10 cellular contexts compared by ENCODE assay signal in the genomic region with DNA sequence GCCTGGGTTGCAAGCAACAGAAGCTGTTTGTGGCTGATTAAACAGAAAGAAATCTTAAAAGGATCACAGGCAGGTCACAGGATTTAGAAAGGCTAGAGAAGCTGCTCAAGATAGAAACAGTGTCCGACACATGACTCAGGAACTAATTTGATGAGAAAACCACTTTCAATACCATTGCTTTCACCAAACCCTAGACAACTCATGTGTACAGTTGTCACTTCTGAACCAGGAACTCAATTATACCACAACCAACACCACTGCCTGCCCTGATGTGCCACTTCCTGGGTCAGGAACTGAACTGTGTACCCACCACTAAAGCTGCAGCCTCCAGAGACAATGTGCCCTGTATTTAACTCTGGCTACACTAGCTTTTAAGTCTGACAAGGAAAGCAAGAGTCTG. TPM values are rescaled to one million over a fixed set of nuclear protein-coding genes. Genes with fewer than 3 reads are reported as not detected.
A peak's percentile ranks its signal among the peaks of the same experiment; 100 is the strongest.
DNase-seq lines count a peak whose midpoint lies in the region; ATAC-seq, FAIRE-seq and TF ChIP-seq lines count a peak whose summit lies in the region.
"Had no signal": no experiment of that assay in that cellular context is flagged by ENCODE, and none has a peak within 500 bp of the region (broad histone marks: within the 10 kb centered on the region; RNA-seq: fewer than 3 reads in every experiment).

No MANE protein-coding gene starts in this region.

- H2AK5ac ChIP-seq in IMR-90 (ENCODE audit: low read depth, low read length) (peak overlapping the region; percentile 32; the same call in 1 of the 2 replicates), neuronal stem cell (ENCODE audit: low read depth, low read length) (no peak overlapping the region)

- H3K18ac ChIP-seq in IMR-90 (ENCODE audit: low read depth, low read length) = no peak overlapping the region
- H3K18ac ChIP-seq in neuronal stem cell (ENCODE audit: low read length) = no peak overlapping the region

- CTCF ChIA-PET in IMR-90 (lab: Yijun Ruan, JAX) (no interaction called here), K562 (lab: Yijun Ruan, JAX; ENCODE audit: low intra/inter-chr PET ratio) (no interaction called here), SK-N-SH (lab: Yijun Ruan, JAX) (interaction anchor here (1.1 to 1.2 kb wide), 2 partner anchors 79 to 352 kb away, joined by 3 to 4 read pairs; no protein-coding TSS in a partner anchor)

- in situ Hi-C loops in IMR-90 (cut with MboI; ENCODE audit: low sequenced_read_pairs) (no loop called here), K562 (cut with MboI) (no loop called here)

- TF ChIP-seq RAD21 in IMR-90 (IDR thresholded peaks at IDR 0.05; ENCODE audit: low read length) (no peak), K562 (CRISPR knock-in tag; conservative IDR thresholded peaks at IDR 0.05 in 1 of 2, IDR thresholded peaks at IDR 0.05 in 1 of 2) (no peak), SK-N-SH (IDR thresholded peaks at IDR 0.05; ENCODE audit: low read length) (no peak)

- H3K4me3 ChIP-seq in IMR-90 (ENCODE audit: insufficient read depth, low read depth, low read length) (no peak overlapping the region), K562 (no peak overlapping the region), SK-N-SH (ENCODE audit: low read depth in 2 of 2, low read length in 1 of 2) (no peak overlapping the region), neuronal stem cell (ENCODE audit: low read length in 2 of 2) (no peak overlapping the region)

- TF ChIP-seq EP300 in K562 (IDR thresholded peaks at IDR 0.05; ENCODE audit: low read length) = no peak
- no peak for TF ChIP-seq EP300 in SK-N-SH (IDR thresholded peaks at IDR 0.05; ENCODE audit: borderline replicate concordance in 1 of 2, low read depth in 1 of 2, low read length in 1 of 2)

- H3K79me1 ChIP-seq in IMR-90 (ENCODE audit: low read depth in 1 of 2, low read length in 2 of 2) = no peaks in the 10 kb centered on the region
- no peaks in the 10 kb centered on the region for H3K79me1 ChIP-seq in neuronal stem cell (ENCODE audit: low read depth, low read length)

- H2BK120ac ChIP-seq in IMR-90 (ENCODE audit: low read depth, low read length) (no peak overlapping the region), neuronal stem cell (ENCODE audit: low read depth, low read length) (no peak overlapping the region)

- peak; percentile 78 for ATAC-seq in GM21381 (IDR thresholded peaks at IDR 0.05; ENCODE audit: unreplicated experiment)
- no peak for ATAC-seq in IMR-90 (ENCODE audit: low read depth)
- no peak for ATAC-seq in K562

- H2AFZ ChIP-seq in IMR-90 (replicated peaks; ENCODE audit: low read length, poor library complexity) (no peak overlapping the region), K562 (ENCODE audit: low read depth, low read length) (0 out of 2 replicates have a peak overlapping the region, but pooled peaks have one; percentile 48), SK-N-SH (ENCODE audit: low read depth) (no peak overlapping the region), neuronal stem cell (ENCODE audit: low read length) (no peak overlapping the region)

- H3K9me3 ChIP-seq in IMR-90 (ENCODE audit: control insufficient read depth, insufficient read depth, low read length) (no peaks in the 10 kb centered on the region), K562 (replicated peaks; ENCODE audit: control insufficient read depth, insufficient read depth, low read depth, low read length) (no peaks in the 10 kb centered on the region; the same call in 1 of the 2 replicates), SK-N-SH (no peaks in the 10 kb centered on the region), neuronal stem cell (replicated peaks in 1 of 2; ENCODE audit: control insufficient read depth in 2 of 2, insufficient read depth in 1 of 2, low read depth in 1 of 2, low read length in 2 of 2) (no peaks in the 10 kb centered on the region)

- TF ChIP-seq CTCF in GM10266 (IDR thresholded peaks at IDR 0.05; ENCODE audit: control insufficient read depth, insufficient read depth, low read depth, missing control alignments) = no peak
- no peak for TF ChIP-seq CTCF in IMR-90 (conservative IDR thresholded peaks at IDR 0.05; ENCODE audit: low read depth, low read length)
- TF ChIP-seq CTCF in K562 (IDR thresholded peaks at IDR 0.05 in 2 of 3, conservative IDR thresholded peaks at IDR 0.05 in 1 of 3; ENCODE audit: insufficient read depth in 2 of 3, low read depth in 1 of 3, low read length in 3 of 3) = no peak
- no peak for TF ChIP-seq CTCF in SK-N-SH (IDR thresholded peaks at IDR 0.05)

- no peak overlapping the region for H3K56ac ChIP-seq in IMR-90 (ENCODE audit: extremely low read depth, insufficient read depth, low read length)

- no peak overlapping the region for H2BK15ac ChIP-seq in IMR-90 (ENCODE audit: low read depth, low read length)
- H2BK15ac ChIP-seq in neuronal stem cell (ENCODE audit: low read length) = no peak overlapping the region

- 100% methylated on average over 1 of the region's 1 CpG; no CpG with 5 or more reads in 1 of the 2 experiments for WGBS in IMR-90 (ENCODE audit: extremely low coverage in 2 of 2, insufficient read length in 1 of 2), 2 experiments
- 79% methylated on average over 1 of the region's 1 CpG for WGBS in K562 (ENCODE audit: insufficient coverage, low coverage, missing lambda C conversion rate)
- 100% methylated on average over 1 of the region's 1 CpG for WGBS in SK-N-SH (ENCODE audit: low lambda C conversion rate)
- no CpG with 5 or more reads among the region's 1 CpG for WGBS in neuronal stem cell (ENCODE audit: extremely low coverage in 2 of 2, insufficient read length in 2 of 2, insufficient replicate concordance in 1 of 2), 2 donors

- H3K9me1 ChIP-seq in IMR-90 (ENCODE audit: insufficient read depth, low read length) (no peaks in the 10 kb centered on the region), K562 (ENCODE audit: control insufficient read depth, insufficient read depth, low read length) (no peaks in the 10 kb centered on the region)

- H3K27ac ChIP-seq in IMR-90 (ENCODE audit: insufficient read depth, low read length) (no peak overlapping the region), K562 (ENCODE audit: extremely low read depth, low read depth, low read length) (no peak overlapping the region), SK-N-SH (ENCODE audit: low read depth in 2 of 2, low read length in 1 of 2) (no peak overlapping the region), neuronal stem cell (replicated peaks; ENCODE audit: low read length) (no peak overlapping the region)

- no peak overlapping the region for H3K23ac ChIP-seq in IMR-90 (ENCODE audit: low read depth, low read length)
- no peak overlapping the region for H3K23ac ChIP-seq in neuronal stem cell (ENCODE audit: low read depth, low read length, poor library complexity)

- H3K4ac ChIP-seq in IMR-90 (ENCODE audit: low read depth, low read length) (no peak overlapping the region), neuronal stem cell (ENCODE audit: low read length) (no peak overlapping the region)

- peaks cover 6% of the 10 kb centered on the region for H3K4me1 ChIP-seq in IMR-90 (ENCODE audit: control insufficient read depth, insufficient read depth, low read length)
- H3K4me1 ChIP-seq in K562 (replicated peaks in 1 of 2; ENCODE audit: control insufficient read depth in 2 of 2, insufficient read depth in 2 of 2, low read length in 2 of 2) = peaks cover 0 to 8% of the 10 kb centered on the region in 2 experiments; a peak in 3 of 5 replicates
- peaks cover 6 to 12% of the 10 kb centered on the region in 2 experiments; a peak in 3 of 4 replicates for H3K4me1 ChIP-seq in SK-N-SH (ENCODE audit: control insufficient read depth in 1 of 2, insufficient read depth in 2 of 2, low read depth in 1 of 2, low read length in 1 of 2)
- H3K4me1 ChIP-seq in neuronal stem cell (ENCODE audit: control insufficient read depth in 2 of 2, insufficient read depth in 1 of 2, low read depth in 1 of 2, low read length in 2 of 2) = no peaks in the 10 kb centered on the region

- POLR2A ChIA-PET in IMR-90 (lab: Charles Lee; ENCODE audit: unreplicated experiment) (no interaction called here), K562 (lab: Yijun Ruan, JAX) (interaction anchor here (0.9 kb wide), 1 partner anchor 24 kb away, joined by 3 read pairs; no protein-coding TSS in a partner anchor), SK-N-SH (lab: Yijun Ruan, JAX) (no interaction called here)

- dilution Hi-C loops in IMR-90 (cut with HindIII; ENCODE audit: low sequenced_read_pairs, unreplicated experiment) = no loop called here

- no peak overlapping the region for H4K5ac ChIP-seq in IMR-90 (ENCODE audit: low read depth, low read length)

- H4K91ac ChIP-seq in IMR-90 (ENCODE audit: insufficient read depth, low read depth, low read length) (no peak overlapping the region), neuronal stem cell (ENCODE audit: low read depth, low read length, poor library complexity) (no peak overlapping the region)

- H4K20me1 ChIP-seq in IMR-90 (ENCODE audit: insufficient read depth, low read length) = no peaks in the 10 kb centered on the region
- no peaks in the 10 kb centered on the region for H4K20me1 ChIP-seq in K562 (replicated peaks; ENCODE audit: control insufficient read depth, insufficient read depth, low read length)
- no peaks in the 10 kb centered on the region for H4K20me1 ChIP-seq in SK-N-SH (ENCODE audit: insufficient read depth)

- no peak overlapping the region for H2AK9ac ChIP-seq in IMR-90 (replicated peaks; ENCODE audit: low read depth, low read length, poor library complexity)

- no peaks in the 10 kb centered on the region for H3K9me2 ChIP-seq in SK-N-SH

- H3K27me3 ChIP-seq in IMR-90 (ENCODE audit: control insufficient read depth, insufficient read depth, low read length) (no peaks in the 10 kb centered on the region), K562 (ENCODE audit: control insufficient read depth in 2 of 2, insufficient read depth in 2 of 2, low read length in 2 of 2) (no peaks in the 10 kb centered on the region), SK-N-SH (ENCODE audit: insufficient read depth) (no peaks in the 10 kb centered on the region), neuronal stem cell (ENCODE audit: control insufficient read depth in 3 of 3, insufficient read depth in 3 of 3, low read depth in 1 of 3, low read length in 3 of 3) (no peaks in the 10 kb centered on the region)

- H2BK12ac ChIP-seq in neuronal stem cell (ENCODE audit: low read length) = no peak overlapping the region

- H3K36me3 ChIP-seq in IMR-90 (ENCODE audit: control insufficient read depth, insufficient read depth, low read length) (no peaks in the 10 kb centered on the region), K562 (ENCODE audit: control insufficient read depth, insufficient read depth, low read length) (peaks cover 4% of the 10 kb centered on the region; the same call in 2 of the 3 replicates), SK-N-SH (replicated peaks in 1 of 2; ENCODE audit: control insufficient read depth in 1 of 2, insufficient read depth in 2 of 2, low read length in 1 of 2) (peaks cover 0 to 6% of the 10 kb centered on the region in 2 experiments), neuronal stem cell (replicated peaks in 1 of 2; ENCODE audit: control insufficient read depth in 2 of 2, insufficient read depth in 2 of 2, low read length in 2 of 2) (peaks cover 0 to 3% of the 10 kb centered on the region in 2 donors)

- FAIRE-seq in K562 (lab: Jason Lieb, UNC) = no peak
- FAIRE-seq: islet of Langerhans had no signal

- H3K79me2 ChIP-seq in K562 (ENCODE audit: control insufficient read depth, insufficient read depth, low read length) (no peaks in the 10 kb centered on the region), SK-N-SH (ENCODE audit: insufficient read depth) (no peaks in the 10 kb centered on the region)

- BruUV-seq in IMR-90 (replicated peaks; lab: Mats Ljungman, UMichigan) (no TSS peak), K562 (replicated peaks; lab: Mats Ljungman, UMichigan) (no TSS peak)

- no peaks in the 10 kb centered on the region for H3F3A ChIP-seq in SK-N-SH (replicated peaks; ENCODE audit: insufficient read depth)

- no peak overlapping the region for H2BK20ac ChIP-seq in IMR-90 (ENCODE audit: low read depth, low read length)

- no peak overlapping the region for H3K9ac ChIP-seq in IMR-90 (ENCODE audit: low read depth, low read length)
- H3K9ac ChIP-seq in K562 (ENCODE audit: insufficient read depth in 1 of 2, low read depth in 2 of 2, low read length in 2 of 2) = no peak overlapping the region
- no peak overlapping the region for H3K9ac ChIP-seq in SK-N-SH
- H3K9ac ChIP-seq in neuronal stem cell (ENCODE audit: low read depth, low read length, poor library complexity) = no peak overlapping the region

- H3K14ac ChIP-seq in IMR-90 (replicated peaks; ENCODE audit: low read depth, low read length) (no peak overlapping the region), neuronal stem cell (ENCODE audit: low read length) (no peak overlapping the region)

- TF ChIP-seq POLR2A in IMR-90 (IDR thresholded peaks at IDR 0.05; ENCODE audit: low read depth, low read length) = no peak
- TF ChIP-seq POLR2A in K562 (conservative IDR thresholded peaks at IDR 0.05) = no peak

- intact Hi-C loops in IMR-90 (cut with micrococcal nuclease) = no loop called here
- intact Hi-C loops in K562 (cut with micrococcal nuclease) = no loop called here

- H2BK5ac ChIP-seq in IMR-90 (ENCODE audit: low read depth, low read length, poor library complexity, severe bottlenecking) (no peak overlapping the region), neuronal stem cell (ENCODE audit: low read length) (no peak overlapping the region)

- no peak overlapping the region for H3K4me2 ChIP-seq in IMR-90 (ENCODE audit: low read depth, low read length)
- no peak overlapping the region for H3K4me2 ChIP-seq in K562 (ENCODE audit: insufficient read depth, low read length)
- no peak overlapping the region for H3K4me2 ChIP-seq in SK-N-SH
- no peak overlapping the region for H3K4me2 ChIP-seq in neuronal stem cell (ENCODE audit: insufficient read depth, low read length, poor library complexity, severe bottlenecking)

- peak; percentile 54 for DNase-seq in GM10266 (ENCODE audit: extremely low spot score)
- DNase-seq in IMR-90 = no peak
- no peak for DNase-seq in K562 (ENCODE audit: extremely low read depth in 1 of 4, low spot score in 3 of 4)
- DNase-seq in SK-N-SH = no peak
- no peak for DNase-seq in neuronal stem cell (ENCODE audit: low spot score)
- DNase-seq in NCI-H1436 treated with DMSO at 0.1 percent for 48 hours (lab: John Stamatoyannopoulos, UW) = no peak
- DNase-seq in DMS153 (lab: John Stamatoyannopoulos, UW) = no peak

- no peak overlapping the region for H4K8ac ChIP-seq in IMR-90 (ENCODE audit: low read depth in 2 of 2, low read length in 2 of 2)
- no peak overlapping the region for H4K8ac ChIP-seq in neuronal stem cell (ENCODE audit: low read depth, low read length)

RNA-seq across cellular contexts. Expression of a gene that starts 6.9 kb away (rescaled TPM):
- total RNA-seq in IMR-90 (2012; rRNA removed) = 50.7 and 70.3 TPM in 2 replicates
- polyA plus RNA-seq in IMR-90 (2012; rRNA removed) = 41.4 and 46.3 TPM in 2 replicates
- polyA plus RNA-seq in IMR-90 (2012; cell fraction: cytosol; rRNA removed) = 19.0 and 20.9 TPM in 2 replicates
- polyA plus RNA-seq in IMR-90 (2012; cell fraction: nucleus; rRNA removed; ENCODE audit: low replicate concordance) = 37.4 and 90.3 TPM in 2 replicates
- 30.6 and 63.3 TPM in 2 replicates for total RNA-seq in K562 (2011; cell fraction: chromatin; rRNA removed; ENCODE audit: low replicate concordance)
- total RNA-seq in K562 (2011; cell fraction: nucleolus; rRNA removed) = 18.5 and 24.9 TPM in 2 replicates
- total RNA-seq in K562 (2011; cell fraction: nucleoplasm; rRNA removed) = 38.8 and 65.0 TPM in 2 replicates
- total RNA-seq in K562 (2014; rRNA removed) = 11.0 and 14.2 TPM in 2 replicates
- total RNA-seq in K562 (2014; rRNA removed; fragmentation: Illumina TruSeq; extraction: Trizol) = 19.7 and 23.0 TPM in 2 replicates
- total RNA-seq in K562 (2015; rRNA removed; fragmentation: Illumina TruSeq; extraction: Trizol) = 20.5 TPM in 2 replicates
- total RNA-seq in K562 (2021) = 17.9 and 20.1 TPM in 2 replicates
- 20.8 and 22.9 TPM in 2 replicates for polyA plus RNA-seq in K562 (2011; rRNA removed)
- 9.4 and 13.8 TPM in 2 replicates for polyA plus RNA-seq in K562 (2011; cell fraction: cytosol; rRNA removed)
- polyA plus RNA-seq in K562 (2011; cell fraction: nucleus; rRNA removed) = 46.6 and 53.0 TPM in 2 replicates
- 20.0 and 35.0 TPM in 2 replicates for polyA plus RNA-seq in K562 (2012)
- 25.6 and 26.5 TPM in 2 replicates for polyA plus RNA-seq in K562 (2014; fragmentation: Illumina TruSeq; extraction: Trizol)
- 1 to 10 TPM; 7.6 to 8.2 TPM for polyA plus RNA-seq in K562 (2014; fragmentation: Nextera tagmentation; extraction: Ambion mirVana)
- polyA plus RNA-seq in K562 (2014; rRNA removed) = 15.8 and 17.9 TPM in 2 replicates
- 16.6 and 19.7 TPM in 2 replicates for polyA minus RNA-seq in K562 (2011; rRNA and poly(A)+ RNA removed)
- 4.3 and 8.2 TPM in 2 replicates for polyA minus RNA-seq in K562 (2011; cell fraction: cytosol; rRNA and poly(A)+ RNA removed)
- polyA minus RNA-seq in K562 (2011; cell fraction: nucleus; rRNA and poly(A)+ RNA removed) = 14.7 and 19.4 TPM in 2 replicates
- polyA plus RNA-seq in SK-N-SH (2012; rRNA removed) = 33.6 and 41.2 TPM in 2 replicates
- 52.0 and 64.7 TPM in 2 replicates for polyA plus RNA-seq in SK-N-SH (2012; cell fraction: cytosol; rRNA removed)
- polyA plus RNA-seq in SK-N-SH (2012; cell fraction: nucleus; rRNA removed) = 36.9 and 64.0 TPM in 2 replicates
- 38.2 TPM for polyA plus RNA-seq in neuronal stem cell (2013, experiment 1 of 2)
- polyA plus RNA-seq in neuronal stem cell (2013, experiment 2 of 2) = 38.1 TPM

RNA-seq across cellular contexts. Expression of a gene that starts 7.0 kb away (rescaled TPM):
- total RNA-seq in IMR-90 (2012; rRNA removed) (4.4 and 4.8 TPM in 2 replicates), K562 (2014; rRNA removed) (8.4 and 9.2 TPM in 2 replicates), K562 (2014; rRNA removed; fragmentation: Illumina TruSeq; extraction: Trizol) (10.2 and 10.3 TPM in 2 replicates), K562 (2015; rRNA removed; fragmentation: Illumina TruSeq; extraction: Trizol) (8.8 and 10.0 TPM in 2 replicates), K562 (2021) (9.7 and 11.5 TPM in 2 replicates)
- polyA plus RNA-seq in IMR-90 (2012; rRNA removed) (4.0 and 5.3 TPM in 2 replicates), K562 (2011; rRNA removed) (8.5 and 11.3 TPM in 2 replicates), K562 (2014; fragmentation: Illumina TruSeq; extraction: Trizol) (8.2 and 11.9 TPM in 2 replicates), K562 (2014; fragmentation: Nextera tagmentation; extraction: Ambion mirVana) (1 to 10 TPM; 3.8 to 4.1 TPM), K562 (2014; rRNA removed) (5.4 and 7.7 TPM in 2 replicates), SK-N-SH (2012; rRNA removed) (9.3 and 9.5 TPM in 2 replicates)
- 2.1 and 2.3 TPM in 2 replicates for polyA plus RNA-seq in IMR-90 (2012; cell fraction: cytosol; rRNA removed)
- polyA plus RNA-seq in IMR-90 (2012; cell fraction: nucleus; rRNA removed; ENCODE audit: low replicate concordance) = 1.1 and 2.4 TPM in 2 replicates
- 9.3 and 14.4 TPM in 2 replicates for total RNA-seq in K562 (2011; cell fraction: chromatin; rRNA removed; ENCODE audit: low replicate concordance)
- 6.8 and 8.8 TPM in 2 replicates for total RNA-seq in K562 (2011; cell fraction: nucleolus; rRNA removed)
- 9.9 and 10.0 TPM in 2 replicates for total RNA-seq in K562 (2011; cell fraction: nucleoplasm; rRNA removed)
- 6.7 and 7.3 TPM in 2 replicates for polyA plus RNA-seq in K562 (2011; cell fraction: cytosol; rRNA removed)
- polyA plus RNA-seq in K562 (2011; cell fraction: nucleus; rRNA removed) = 6.3 and 8.2 TPM in 2 replicates
- polyA plus RNA-seq in K562 (2012) = 7.8 and 14.8 TPM in 2 replicates
- polyA minus RNA-seq in K562 (2011; rRNA and poly(A)+ RNA removed) = 10.0 and 11.0 TPM in 2 replicates
- polyA minus RNA-seq in K562 (2011; cell fraction: cytosol; rRNA and poly(A)+ RNA removed) = 4.1 and 6.8 TPM in 2 replicates
- 4.7 and 7.4 TPM in 2 replicates for polyA minus RNA-seq in K562 (2011; cell fraction: nucleus; rRNA and poly(A)+ RNA removed)
- polyA plus RNA-seq in SK-N-SH (2012; cell fraction: cytosol; rRNA removed) = 6.3 and 9.7 TPM in 2 replicates
- 7.2 and 8.1 TPM in 2 replicates for polyA plus RNA-seq in SK-N-SH (2012; cell fraction: nucleus; rRNA removed)
- 4.6 TPM for polyA plus RNA-seq in neuronal stem cell (2013, experiment 1 of 2)
- 4.1 TPM for polyA plus RNA-seq in neuronal stem cell (2013, experiment 2 of 2)

RNA-seq across cellular contexts. Expression of a gene that starts 56.0 kb away (rescaled TPM):
- total RNA-seq in IMR-90 (2012; rRNA removed) = not detected in 2 replicates
- polyA plus RNA-seq in IMR-90 (2012; rRNA removed) = not detected in 2 replicates
- polyA plus RNA-seq in IMR-90 (2012; cell fraction: cytosol; rRNA removed) = not detected in 2 replicates
- polyA plus RNA-seq in IMR-90 (2012; cell fraction: nucleus; rRNA removed; ENCODE audit: low replicate concordance) = not detected in 2 replicates
- 3.0 TPM in 1 of 2 replicates, not detected in the other for total RNA-seq in K562 (2011; cell fraction: chromatin; rRNA removed; ENCODE audit: low replicate concordance)
- total RNA-seq in K562 (2011; cell fraction: nucleolus; rRNA removed) = 0.92 and 2.0 TPM in 2 replicates
- 1.5 TPM in 1 of 2 replicates, not detected in the other for total RNA-seq in K562 (2011; cell fraction: nucleoplasm; rRNA removed)
- total RNA-seq in K562 (2014; rRNA removed) = 3.0 and 3.7 TPM in 2 replicates
- total RNA-seq in K562 (2014; rRNA removed; fragmentation: Illumina TruSeq; extraction: Trizol) = 0.51 and 1.4 TPM in 2 replicates
- 1.2 and 1.3 TPM in 2 replicates for total RNA-seq in K562 (2015; rRNA removed; fragmentation: Illumina TruSeq; extraction: Trizol)
- total RNA-seq in K562 (2021) = 4.7 and 4.9 TPM in 2 replicates
- polyA plus RNA-seq in K562 (2011; rRNA removed) = 0.18 and 3.2 TPM in 2 replicates
- polyA plus RNA-seq in K562 (2011; cell fraction: cytosol; rRNA removed) = 0.27 and 4.6 TPM in 2 replicates
- polyA plus RNA-seq in K562 (2011; cell fraction: nucleus; rRNA removed) = 0.32 and 6.5 TPM in 2 replicates
- polyA plus RNA-seq in K562 (2012) = 3.0 and 6.2 TPM in 2 replicates
- polyA plus RNA-seq in K562 (2014; fragmentation: Illumina TruSeq; extraction: Trizol) = 0.24 and 1.6 TPM in 2 replicates
- 1 to 10 TPM; 2.1 to 3.1 TPM for polyA plus RNA-seq in K562 (2014; fragmentation: Nextera tagmentation; extraction: Ambion mirVana)
- polyA plus RNA-seq in K562 (2014; rRNA removed) = 4.4 and 6.8 TPM in 2 replicates
- 0.35 TPM in 1 of 2 replicates, not detected in the other for polyA minus RNA-seq in K562 (2011; rRNA and poly(A)+ RNA removed)
- not detected in 2 replicates for polyA minus RNA-seq in K562 (2011; cell fraction: cytosol; rRNA and poly(A)+ RNA removed)
- polyA minus RNA-seq in K562 (2011; cell fraction: nucleus; rRNA and poly(A)+ RNA removed) = 1.1 TPM in 1 of 2 replicates, not detected in the other
- not detected in 2 replicates for polyA plus RNA-seq in SK-N-SH (2012; rRNA removed)
- polyA plus RNA-seq in SK-N-SH (2012; cell fraction: cytosol; rRNA removed) = not detected in 2 replicates
- polyA plus RNA-seq in SK-N-SH (2012; cell fraction: nucleus; rRNA removed) = not detected in 2 replicates
- polyA plus RNA-seq in neuronal stem cell (2013, experiment 1 of 2) = not detected
- not detected for polyA plus RNA-seq in neuronal stem cell (2013, experiment 2 of 2)
- total RNA-seq: temporal lobe had no signal
